Comparison of ENCODE assay signal across 10 cellular contexts in genomic region chr6:137709424-137710281, GRCh38.
A peak's percentile ranks its signal among the peaks of the same experiment; 100 is the strongest.
DNase-seq lines count a peak whose midpoint lies in the region; ATAC-seq and TF ChIP-seq lines count a peak whose summit lies in the region.
"Had no signal": no experiment of that assay in that cellular context is flagged by ENCODE, and none has a peak within 500 bp of the region (broad histone marks: within the 10 kb centered on the region; RNA-seq: fewer than 3 reads in every experiment).

No MANE protein-coding gene starts in this region.

- no peaks in the 10 kb centered on the region for H3K36me3 ChIP-seq in MG63
- H3K36me3 ChIP-seq in naive thymus-derived CD4-positive, alpha-beta T cell (ENCODE audit: control insufficient read depth in 2 of 3, insufficient read depth in 3 of 3, low read length in 3 of 3): no peaks in the 10 kb centered on the region

- no peaks in the 10 kb centered on the region for H3K27me3 Mint-ChIP-seq in naive thymus-derived CD4-positive, alpha-beta T cell

- peaks cover 0 to 20% (median 0%) of the 10 kb centered on the region in 5 donors for H3K36me3 Mint-ChIP-seq in naive thymus-derived CD4-positive, alpha-beta T cell
- H3K36me3 Mint-ChIP-seq: memory B cell had no signal

- peaks cover 26 to 38% of the 10 kb centered on the region in 2 donors for H3K4me1 ChIP-seq in naive thymus-derived CD4-positive, alpha-beta T cell (ENCODE audit: control insufficient read depth in 2 of 2, insufficient read depth in 2 of 2, low read length in 2 of 2)
- H3K4me1 ChIP-seq in right cardiac atrium (ENCODE audit: control insufficient read depth, insufficient read depth, low read length): no peaks in the 10 kb centered on the region

- ATAC-seq in naive thymus-derived CD4-positive, alpha-beta T cell: no peak
- ATAC-seq in HG03045 (IDR thresholded peaks at IDR 0.05; ENCODE audit: unreplicated experiment) (no peak), right cardiac atrium (no peak), left colon (no peak), HG03175 (IDR thresholded peaks at IDR 0.05; ENCODE audit: unreplicated experiment) (no peak)

- no peaks in the 10 kb centered on the region for H3K27me3 ChIP-seq in MG63
- H3K27me3 ChIP-seq in naive thymus-derived CD4-positive, alpha-beta T cell (ENCODE audit: control insufficient read depth in 2 of 2, insufficient read depth in 2 of 2, low read length in 2 of 2): no peaks in the 10 kb centered on the region
- H3K27me3 ChIP-seq in right cardiac atrium (ENCODE audit: control insufficient read depth, insufficient read depth): no peaks in the 10 kb centered on the region

- H3K4me1 Mint-ChIP-seq in naive thymus-derived CD4-positive, alpha-beta T cell: peaks cover 28 to 75% (median 48%) of the 10 kb centered on the region in 7 donors

- peak overlapping the region; percentile 69 to 99 (median 97) for H3K27ac Mint-ChIP-seq in naive thymus-derived CD4-positive, alpha-beta T cell

- DNase-seq in GM12865 (ENCODE audit: low read depth): peak; percentile 49
- peak; percentile 9 for DNase-seq in MG63
- DNase-seq in amniotic epithelial cell (ENCODE audit: low read depth): peak; percentile 72
- peak in 1 of 9 donors; percentile 6 for DNase-seq in naive thymus-derived CD4-positive, alpha-beta T cell
- DNase-seq in right cardiac atrium: no peak
- DNase-seq in left colon: no peak
- DNase-seq: NCI-H2081 had no signal

- CTCF ChIA-PET in naive thymus-derived CD4-positive, alpha-beta T cell (lab: Charles Lee): interaction anchor here (0.5 to 4.1 kb wide), 11 partner anchors 89 to 593 kb away, joined by 3 to 37 read pairs (median 7); partner anchors contain the start of gene TNFAIP3

- POLR2A ChIA-PET in naive thymus-derived CD4-positive, alpha-beta T cell (lab: Charles Lee): interaction anchor here (0.6 to 1.9 kb wide), 4 partner anchors 60 to 209 kb away, joined by 3 to 20 read pairs (median 4); partner anchors contain the start of gene TNFAIP3

- 95% methylated on average over 7 of the region's 7 CpGs for WGBS in right cardiac atrium

- intact Hi-C loops in naive thymus-derived CD4-positive, alpha-beta T cell (cut with micrococcal nuclease): loop anchor here (2.0 to 10.0 kb wide), 4 partner anchors 59 to 1065 kb away; partner anchors contain the start of genes CCDC28A (in 1 of the 2) and HEBP2 (in 1 of the 2)
- intact Hi-C loops in right cardiac atrium (cut with DNase I): loop anchor here (2.0 to 5.0 kb wide), 5 partner anchors 157 to 238 kb away; partner anchors contain the start of gene TNFAIP3 (in 3 of the 4)
- intact Hi-C loops in left colon (cut with DNase I, micrococcal nuclease): loop anchor here (5.0 to 10.0 kb wide), 5 partner anchors 158 to 398 kb away; partner anchors contain the start of genes PERP (in 1 of the 2) and TNFAIP3 (in 1 of the 2)

- H3K27ac ChIP-seq in naive thymus-derived CD4-positive, alpha-beta T cell (ENCODE audit: low read depth, low read length): peak overlapping the region; percentile 79
- no peak overlapping the region for H3K27ac ChIP-seq in right cardiac atrium (ENCODE audit: low read length)

- TF ChIP-seq CTCF in GM12865 (IDR thresholded peaks at IDR 0.05; ENCODE audit: insufficient read depth, low read depth, low read length, missing control alignments): no peak

- H3K4me3 ChIP-seq in GM12865 (ENCODE audit: low read depth, low read length) (no peak overlapping the region), MG63 (no peak overlapping the region), right cardiac atrium (ENCODE audit: low read length) (no peak overlapping the region)
- no peak overlapping the region for H3K4me3 ChIP-seq in naive thymus-derived CD4-positive, alpha-beta T cell (ENCODE audit: low read length)

- H3K9me3 ChIP-seq in MG63: no peaks in the 10 kb centered on the region
- H3K9me3 ChIP-seq in naive thymus-derived CD4-positive, alpha-beta T cell (ENCODE audit: control insufficient read depth in 2 of 3, low read length in 3 of 3): no peaks in the 10 kb centered on the region
- no peaks in the 10 kb centered on the region for H3K9me3 ChIP-seq in right cardiac atrium (ENCODE audit: control insufficient read depth, low read length)

- H3K4me3 Mint-ChIP-seq in naive thymus-derived CD4-positive, alpha-beta T cell: peak overlapping the region in 7 of 10 donors; percentile 5 to 39 (median 19)
- H3K4me3 Mint-ChIP-seq: memory B cell had no signal

- peaks cover 0 to 10% (median 0%) of the 10 kb centered on the region in 11 donors for H3K9me3 Mint-ChIP-seq in naive thymus-derived CD4-positive, alpha-beta T cell
- H3K9me3 Mint-ChIP-seq: memory B cell had no signal

Comparison
In these comparisons a context has a peak if more than half of its experiments do, and no peak if none do; other contexts are left out.
1. DNase-seq: peak in GM12865 (single experiment), MG63 (single experiment) and amniotic epithelial cell (single experiment); none in right cardiac atrium (0 of 3) and left colon (0 of 2).